Comparison of ENCODE assay signal across 8 cellular contexts in genomic region chr18:76493213-76494107, GRCh38. TPM values are rescaled to one million over a fixed set of nuclear protein-coding genes. Genes with fewer than 3 reads are reported as not detected.
DNase-seq lines count a peak whose midpoint lies in the region; ATAC-seq and TF ChIP-seq lines count a peak whose summit lies in the region.

No MANE protein-coding gene starts in this region.

- no peak for TF ChIP-seq CTCF in dorsolateral prefrontal cortex (IDR thresholded peaks at IDR 0.05 in 54 of 56, conservative IDR thresholded peaks at IDR 0.05 in 2 of 56; ENCODE audit: low read depth in 1 of 56, partially characterized antibody in 56 of 56)

- H3K27me3 ChIP-seq in dorsolateral prefrontal cortex (peaks cover 0 to 55% (median 7%) of the 10 kb centered on the region in 45 donors), thymus (ENCODE audit: control insufficient read depth, insufficient read depth) (peaks cover 57% of the 10 kb centered on the region)

- peaks cover 39% of the 10 kb centered on the region for H3K27me3 Mint-ChIP-seq in IgD-negative memory B cell

- DNase-seq in ELF-1 (ENCODE audit: low read depth, low spot score) (peak; percentile 63), SK-N-MC (ENCODE audit: low read depth, low spot score) (peak; percentile 80), dorsolateral prefrontal cortex (no peak), medulla oblongata (ENCODE audit: extremely low spot score) (peak; percentile 52), globus pallidus (ENCODE audit: low spot score) (no peak)

- intact Hi-C loops in dorsolateral prefrontal cortex (cut with DNase I): loop anchor here in 1 of 2 donors (10.0 kb wide), 1 partner anchor 121 kb away; no protein-coding TSS in a partner anchor

- H3K9me3 ChIP-seq in SK-N-MC (ENCODE audit: low read depth, low read length): no peaks in the 10 kb centered on the region
- peaks cover 2% of the 10 kb centered on the region for H3K9me3 ChIP-seq in thymus (ENCODE audit: control insufficient read depth)

- H3K36me3 ChIP-seq in SK-N-MC (ENCODE audit: insufficient read depth, low read length) (no peaks in the 10 kb centered on the region), thymus (ENCODE audit: control insufficient read depth, insufficient read depth) (no peaks in the 10 kb centered on the region)

- H3K9ac ChIP-seq in SK-N-MC (ENCODE audit: insufficient read length): peak overlapping the region; percentile 69

- H3K4me3 ChIP-seq in SK-N-MC (peak overlapping the region; percentile 77), dorsolateral prefrontal cortex (peak overlapping the region; percentile 46 to 81 (median 68)), thymus (ENCODE audit: low read length) (peak overlapping the region; percentile 76)

- peaks cover 3 to 5% (median 5%) of the 10 kb centered on the region in 3 donors for H3K9me3 Mint-ChIP-seq in IgD-negative memory B cell

- under 1% methylated on average over 30 of the region's 30 CpGs for WGBS in thymus

- peak overlapping the region; percentile 88 to 98 (median 96) for H3K4me3 Mint-ChIP-seq in IgD-negative memory B cell

- H3K4me1 ChIP-seq in thymus (ENCODE audit: control insufficient read depth, insufficient read depth, low read length): peaks cover 8% of the 10 kb centered on the region

- H3K27ac ChIP-seq in SK-N-MC (peak overlapping the region; percentile 92), dorsolateral prefrontal cortex (peak overlapping the region in 56 of 59 donors; percentile 3 to 91 (median 76)), thymus (ENCODE audit: low read depth) (peak overlapping the region; percentile 80)

- H3K36me3 Mint-ChIP-seq in IgD-negative memory B cell: no peaks in the 10 kb centered on the region

- peaks cover 19 to 30% (median 23%) of the 10 kb centered on the region in 3 donors for H3K4me1 Mint-ChIP-seq in IgD-negative memory B cell

- ATAC-seq in GM21515 (IDR thresholded peaks at IDR 0.05; ENCODE audit: unreplicated experiment): peak; percentile 15

- H3K27ac Mint-ChIP-seq in IgD-negative memory B cell: peak overlapping the region; percentile 78 to 98 (median 92)

RNA-seq across cellular contexts. Expression of gene ZNF516, which starts 1.6 kb away (rescaled TPM):
- polyA plus RNA-seq in IgD-negative memory B cell (1.2 TPM), thymus (8.9 TPM)
- 10 to 100 TPM; 11.2 to 62.4 (median 28.3) TPM for total RNA-seq in dorsolateral prefrontal cortex

Comparison
In these comparisons a context has a peak if more than half of its experiments do, and no peak if none do; other contexts are left out.
1. DNase-seq: peak in ELF-1 (single experiment), SK-N-MC (single experiment) and medulla oblongata (single experiment); none in dorsolateral prefrontal cortex (0 of 10) and globus pallidus (single experiment).
2. Peak in every context shown above with its lines, with median percentiles within 50 percentile points of each other: H3K27ac ChIP-seq and H3K4me3 ChIP-seq.